15 cellular contexts compared by ENCODE assay signal in genomic region chr18:11178951-11179549, GRCh38. TPM values are rescaled to one million over a fixed set of nuclear protein-coding genes. Genes with fewer than 3 reads are reported as not detected.
A peak's percentile ranks its signal among the peaks of the same experiment; 100 is the strongest.
DNase-seq lines count a peak whose midpoint lies in the region; ATAC-seq and TF ChIP-seq lines count a peak whose summit lies in the region.
"Had no signal": no experiment of that assay in that cellular context is flagged by ENCODE, and none has a peak within 500 bp of the region (broad histone marks: within the 10 kb centered on the region; RNA-seq: fewer than 3 reads in every experiment).

No MANE protein-coding gene starts in this region.

- no peaks in the 10 kb centered on the region for H3K36me3 ChIP-seq in gastrocnemius medialis
- H3K36me3 ChIP-seq: SJCRH30 had no signal

- peaks cover 45 to 48% of the 10 kb centered on the region in 2 donors for H3K4me1 ChIP-seq in gastrocnemius medialis
- H3K4me1 ChIP-seq: SJCRH30 had no signal

- peaks cover 24% of the 10 kb centered on the region for H3K4me1 Mint-ChIP-seq in mesothelial cell of epicardium
- H3K4me1 Mint-ChIP-seq: CD4-positive, CD25-positive, alpha-beta regulatory T cell; immature natural killer cell had no signal

- TF ChIP-seq CTCF in fibroblast of villous mesenchyme (IDR thresholded peaks at IDR 0.05; ENCODE audit: insufficient read depth, low read depth, low read length): no peak
- TF ChIP-seq CTCF in gastrocnemius medialis (IDR thresholded peaks at IDR 0.05 in 4 of 5, conservative IDR thresholded peaks at IDR 0.05 in 1 of 5): no peak
- TF ChIP-seq CTCF in mesothelial cell of epicardium (IDR thresholded peaks at IDR 0.05; ENCODE audit: unreplicated experiment): no peak

- ATAC-seq in gastrocnemius medialis (peak; percentile 88), GM21576 (IDR thresholded peaks at IDR 0.05; ENCODE audit: unreplicated experiment) (no peak), HG02759 (IDR thresholded peaks at IDR 0.05; ENCODE audit: unreplicated experiment) (no peak)
- ATAC-seq: naive thymus-derived CD4-positive, alpha-beta T cell had no signal

- no peak overlapping the region for H3K4me3 Mint-ChIP-seq in mesothelial cell of epicardium
- H3K4me3 Mint-ChIP-seq: CD4-positive, CD25-positive, alpha-beta regulatory T cell; immature natural killer cell; naive thymus-derived CD4-positive, alpha-beta T cell had no signal

- DNase-seq in CD1c-positive myeloid dendritic cell (ENCODE audit: extremely low spot score) (peak; percentile 11), OCI-M1 (lab: John Stamatoyannopoulos, UW) (peak; percentile 89), fibroblast of villous mesenchyme (ENCODE audit: low read depth) (peak; percentile 52), gastrocnemius medialis (peak; percentile 86 to 92), mesothelial cell of epicardium (ENCODE audit: low spot score in 2 of 2, unreplicated experiment in 2 of 2) (no peak), inferior parietal cortex (ENCODE audit: extremely low spot score) (no peak)
- DNase-seq: amniotic stem cell; CD4-positive, CD25-positive, alpha-beta regulatory T cell; immature natural killer cell; naive thymus-derived CD4-positive, alpha-beta T cell; NCI-H1105 treated with DMSO at 0.1 percent for 48 hours; NCI-H510A had no signal

- no peaks in the 10 kb centered on the region for H3K27me3 Mint-ChIP-seq in mesothelial cell of epicardium (ENCODE audit: low read depth)
- H3K27me3 Mint-ChIP-seq: CD4-positive, CD25-positive, alpha-beta regulatory T cell; naive thymus-derived CD4-positive, alpha-beta T cell had no signal

- H3K36me3 Mint-ChIP-seq in mesothelial cell of epicardium: no peaks in the 10 kb centered on the region
- H3K36me3 Mint-ChIP-seq: CD4-positive, CD25-positive, alpha-beta regulatory T cell; immature natural killer cell; naive thymus-derived CD4-positive, alpha-beta T cell had no signal

- H3K9me3 ChIP-seq in gastrocnemius medialis: no peaks in the 10 kb centered on the region
- H3K9me3 ChIP-seq: SJCRH30 had no signal

- H3K27ac Mint-ChIP-seq in mesothelial cell of epicardium: no peak overlapping the region
- H3K27ac Mint-ChIP-seq: CD4-positive, CD25-positive, alpha-beta regulatory T cell; immature natural killer cell had no signal

- in situ Hi-C loops in gastrocnemius medialis (cut with MboI; ENCODE audit: low sequenced_read_pairs in 4 of 4): loop anchor here in 1 of 4 donors (10.0 to 25.0 kb wide), 2 partner anchors 336 to 683 kb away; partner anchors contain the start of gene CHMP1B

- intact Hi-C loops in gastrocnemius medialis (cut with DNase I; ENCODE audit: low total_unique reads): loop anchor here (1.0 to 10.0 kb wide), 4 partner anchors 187 to 1198 kb away; partner anchors contain the start of genes AFG3L2 and CHMP1B

- no peaks in the 10 kb centered on the region for H3K9me3 Mint-ChIP-seq in mesothelial cell of epicardium

- H3K27me3 ChIP-seq in gastrocnemius medialis: no peaks in the 10 kb centered on the region
- H3K27me3 ChIP-seq: SJCRH30 had no signal

- H3K27ac ChIP-seq in gastrocnemius medialis: peak overlapping the region; percentile 88 to 94 (median 91)
- H3K27ac ChIP-seq: SJCRH30 had no signal

- TF ChIP-seq POLR2A in gastrocnemius medialis (IDR thresholded peaks at IDR 0.05): peak in 1 of 2 donors; percentile 41

- H3K4me3 ChIP-seq in fibroblast of villous mesenchyme (ENCODE audit: low read depth, low read length) (no peak overlapping the region), gastrocnemius medialis (peak overlapping the region; percentile 13 to 32 (median 22))
- H3K4me3 ChIP-seq: SJCRH30 had no signal

RNA-seq across cellular contexts. Expression of gene PIEZO2, which starts 29.7 kb away (rescaled TPM):
- total RNA-seq in fibroblast of villous mesenchyme: 1.7 and 4.5 TPM in 2 replicates
- 1 to 10 TPM in 1 of 4 donors, under 1 TPM in 3; 0.18 to 3.0 (median 0.21) TPM for total RNA-seq in gastrocnemius medialis
- total RNA-seq in mesothelial cell of epicardium: 36.7 to 43.7 TPM (median 40.9 TPM) in 3 replicates
- total RNA-seq: CD4-positive, CD25-positive, alpha-beta regulatory T cell; naive thymus-derived CD4-positive, alpha-beta T cell had no signal

Comparison
In these comparisons a context has a peak if more than half of its experiments do, and no peak if none do; other contexts are left out.
1. DNase-seq: peak in CD1c-positive myeloid dendritic cell (single experiment), OCI-M1 (single experiment), fibroblast of villous mesenchyme (single experiment) and gastrocnemius medialis (2 of 2); none in mesothelial cell of epicardium (0 of 2) and inferior parietal cortex (single experiment).
2. ATAC-seq: peak in gastrocnemius medialis (2 of 2); none in GM21576 (single experiment) and HG02759 (single experiment).